In the genomic region with DNA sequence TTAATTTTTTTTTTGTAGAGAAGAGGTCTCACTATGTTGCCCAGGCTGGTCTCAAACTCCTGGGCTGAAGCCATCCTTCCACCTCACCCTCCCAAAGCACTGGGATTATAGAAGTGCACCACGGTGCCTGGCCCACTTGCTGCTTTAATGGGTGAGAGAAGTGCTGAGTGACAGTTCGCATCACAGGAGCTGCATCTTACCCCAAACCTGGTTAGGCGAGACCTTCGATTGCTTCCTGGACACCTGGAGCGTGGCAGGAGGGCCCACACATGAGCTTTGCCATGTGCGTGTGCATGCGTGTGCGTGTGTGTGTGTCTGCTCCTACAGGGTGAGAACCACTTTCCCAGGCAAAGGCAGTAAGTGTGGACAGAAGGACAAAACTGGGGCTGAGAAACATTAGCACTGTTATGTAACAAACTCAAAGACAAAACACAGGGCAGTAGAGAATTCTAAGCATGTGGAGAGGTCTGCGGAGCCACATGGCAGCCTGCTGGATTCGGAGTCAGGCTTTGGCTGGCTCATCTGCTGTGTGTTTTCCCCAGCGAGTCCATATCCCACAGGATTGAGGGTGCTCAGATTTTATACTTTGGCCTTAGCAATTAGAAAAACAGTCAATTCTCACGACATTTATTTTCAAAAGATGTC, we compare ENCODE assay signal across 1 cellular context.
TF ChIP-seq lines count a peak whose summit lies in the region.

No MANE protein-coding gene starts in this region.

TF ChIP-seq in IMR-90, 13 proteins besides CTCF, POLR2A, EP300 and RAD21:
- TF ChIP-seq RCOR1 (IDR thresholded peaks at IDR 0.05; ENCODE audit: insufficient replicate concordance, low read length) (no peak), FOS (IDR thresholded peaks at IDR 0.05; ENCODE audit: low read depth, low read length) (no peak), CHD1 (IDR thresholded peaks at IDR 0.05; ENCODE audit: low read depth, low read length) (no peak), CEBPB (IDR thresholded peaks at IDR 0.05; ENCODE audit: low read depth, low read length) (no peak), MXI1 (IDR thresholded peaks at IDR 0.05; ENCODE audit: borderline replicate concordance, low read depth, low read length) (no peak), NFE2L2 (IDR thresholded peaks at IDR 0.05; ENCODE audit: low read depth, low read length) (no peak), BHLHE40 (IDR thresholded peaks at IDR 0.05; ENCODE audit: low read depth, low read length) (no peak), MAZ (IDR thresholded peaks at IDR 0.05; ENCODE audit: borderline replicate concordance, low read depth, low read length) (no peak), RFX5 (IDR thresholded peaks at IDR 0.05; ENCODE audit: low read depth, low read length) (no peak), USF2 (IDR thresholded peaks at IDR 0.05; ENCODE audit: low read depth, low read length) (no peak), SMC3 (IDR thresholded peaks at IDR 0.05; ENCODE audit: low read depth, low read length) (no peak), MAFK (IDR thresholded peaks at IDR 0.05; ENCODE audit: low read depth, low read length) (no peak)
- TF ChIP-seq, protein P1, sequence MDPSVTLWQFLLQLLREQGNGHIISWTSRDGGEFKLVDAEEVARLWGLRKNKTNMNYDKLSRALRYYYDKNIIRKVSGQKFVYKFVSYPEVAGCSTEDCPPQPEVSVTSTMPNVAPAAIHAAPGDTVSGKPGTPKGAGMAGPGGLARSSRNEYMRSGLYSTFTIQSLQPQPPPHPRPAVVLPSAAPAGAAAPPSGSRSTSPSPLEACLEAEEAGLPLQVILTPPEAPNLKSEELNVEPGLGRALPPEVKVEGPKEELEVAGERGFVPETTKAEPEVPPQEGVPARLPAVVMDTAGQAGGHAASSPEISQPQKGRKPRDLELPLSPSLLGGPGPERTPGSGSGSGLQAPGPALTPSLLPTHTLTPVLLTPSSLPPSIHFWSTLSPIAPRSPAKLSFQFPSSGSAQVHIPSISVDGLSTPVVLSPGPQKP (IDR thresholded peaks at IDR 0.05; ENCODE audit: borderline replicate concordance, low read depth, low read length) = no peak
